8 cellular contexts compared by ENCODE assay signal in the genomic region with DNA sequence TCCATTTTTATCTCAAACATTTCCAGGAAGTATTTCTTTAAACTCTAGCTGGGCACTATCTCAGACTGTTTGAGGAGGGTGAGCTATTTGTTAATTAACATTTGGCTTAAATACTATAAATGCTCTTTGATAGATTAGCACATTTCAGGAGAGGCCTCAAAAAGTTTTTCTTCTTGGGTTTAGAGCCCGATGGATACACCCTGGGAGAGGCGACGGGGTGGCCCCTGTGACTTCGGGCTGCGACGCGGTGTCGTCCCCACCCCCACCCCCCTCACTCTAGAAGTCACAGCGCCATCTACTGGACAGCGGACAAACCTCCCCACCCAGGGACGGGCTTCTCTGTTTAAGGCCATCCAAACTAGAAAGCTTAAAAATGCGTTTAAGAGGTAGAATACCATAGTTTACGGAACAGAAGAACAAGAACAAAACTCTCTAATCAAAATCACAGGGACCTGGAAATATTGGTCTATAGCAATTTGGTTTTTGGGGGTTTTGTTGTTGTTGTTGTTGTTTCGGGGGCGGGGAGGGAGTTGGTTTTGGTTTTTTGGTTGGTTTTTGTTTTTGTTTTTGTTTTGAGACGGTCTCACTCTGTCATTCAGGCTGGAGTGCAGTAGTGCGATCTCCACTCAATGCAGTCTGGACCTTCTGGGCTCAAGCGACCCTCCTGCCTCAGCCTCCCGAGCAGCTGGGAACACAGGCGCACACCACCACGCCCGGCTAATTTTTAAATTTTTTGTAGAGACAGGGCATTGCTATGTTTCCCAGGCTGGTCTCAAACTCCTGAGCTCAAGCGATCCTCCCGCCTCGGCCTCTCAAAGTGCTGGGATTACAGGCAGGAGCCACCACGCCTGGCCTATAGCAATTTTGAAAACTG.
A peak's percentile ranks its signal among the peaks of the same experiment; 100 is the strongest.
DNase-seq lines count a peak whose midpoint lies in the region; ATAC-seq and TF ChIP-seq lines count a peak whose summit lies in the region.

No MANE protein-coding gene starts in this region.

- no peak for TF ChIP-seq EP300 in neural cell (conservative IDR thresholded peaks at IDR 0.05; ENCODE audit: poor library complexity, severe bottlenecking)

- POLR2A ChIA-PET in A673 (lab: Charles Lee; ENCODE audit: low non-redundant PET) = no interaction called here

- no peak for TF ChIP-seq POLR2A in thyroid gland (IDR thresholded peaks at IDR 0.05)

- intact Hi-C loops in A673 (cut with micrococcal nuclease; ENCODE audit: unreplicated experiment) = loop anchor here (1.0 to 10.0 kb wide), 2 partner anchors 232 to 500 kb away; no protein-coding TSS in a partner anchor
- intact Hi-C loops in thyroid gland (cut with DNase I) = no loop called here

- H2AFZ ChIP-seq in neural cell (ENCODE audit: low read depth, low read length) = no peak overlapping the region

- H3F3A ChIP-seq in neural cell (ENCODE audit: insufficient read depth, low read length, poor library complexity, severe bottlenecking) = no peaks in the 10 kb centered on the region

- no TSS peak for BruUV-seq in A673 (replicated peaks; lab: Mats Ljungman, UMichigan)

- no peaks in the 10 kb centered on the region for H4K20me1 ChIP-seq in neural cell (ENCODE audit: insufficient read depth)

- TF ChIP-seq CTCF in A673 (conservative IDR thresholded peaks at IDR 0.05; ENCODE audit: low read depth, low read length) = peak; percentile 90
- peak; percentile 74 for TF ChIP-seq CTCF in GM12875 (IDR thresholded peaks at IDR 0.05; ENCODE audit: borderline replicate concordance, insufficient read depth, low read depth, low read length)
- peak; percentile 76 for TF ChIP-seq CTCF in fibroblast of mammary gland (conservative IDR thresholded peaks at IDR 0.05; ENCODE audit: control insufficient read depth, insufficient read depth, low read depth, low read length)
- peak; percentile 76 for TF ChIP-seq CTCF in neural cell (IDR thresholded peaks at IDR 0.05; ENCODE audit: poor library complexity, severe bottlenecking)
- peak; percentile 42 to 68 (median 46) for TF ChIP-seq CTCF in thyroid gland (IDR thresholded peaks at IDR 0.05)

- H3K9me3 ChIP-seq in A673 (ENCODE audit: low read depth, low read length, poor library complexity, severe bottlenecking) (no peaks in the 10 kb centered on the region), neural cell (ENCODE audit: low read length) (no peaks in the 10 kb centered on the region), thyroid gland (no peaks in the 10 kb centered on the region)

- CTCF ChIA-PET in A673 (lab: Charles Lee) = interaction anchor here (0.6 to 1.6 kb wide), 9 partner anchors 14 to 501 kb away, joined by 3 to 8 read pairs (median 4); no protein-coding TSS in a partner anchor

- no peak overlapping the region for H3K27ac ChIP-seq in A673 (ENCODE audit: low read depth, low read length, poor library complexity, severe bottlenecking)
- H3K27ac ChIP-seq in neural cell (ENCODE audit: low read length) = no peak overlapping the region
- no peak overlapping the region for H3K27ac ChIP-seq in thyroid gland

- peak; percentile 82 for DNase-seq in A673 (ENCODE audit: low spot score)
- peak; percentile 61 for DNase-seq in NCI-H460 (ENCODE audit: extremely low read depth, low read depth)
- peak; percentile 14 for DNase-seq in activated CD8-positive, alpha-beta memory T cell treated with anti-CD3 and anti-CD28 coated beads, Interleukin-2, amount 50 U/mL, for 24 hours (ENCODE audit: extremely low read depth)
- peak; percentile 69 for DNase-seq in fibroblast of mammary gland (ENCODE audit: low read depth)
- DNase-seq in thyroid gland = peak; percentile 48 to 57

- H3K9me2 ChIP-seq in neural cell (ENCODE audit: insufficient read depth, low read length) = no peaks in the 10 kb centered on the region

- H3K79me2 ChIP-seq in neural cell (replicated peaks; ENCODE audit: insufficient read depth, low read length) = no peaks in the 10 kb centered on the region

- H3K4me1 ChIP-seq in A673 (ENCODE audit: insufficient read depth, low read length, poor library complexity, severe bottlenecking) (no peaks in the 10 kb centered on the region), thyroid gland (peaks cover 0 to 21% of the 10 kb centered on the region in 2 donors)

- WGBS in thyroid gland, 2 donors = 42 to 46% methylated on average over 26 of the region's 26 CpGs

- ATAC-seq in GM21447 (IDR thresholded peaks at IDR 0.05; ENCODE audit: unreplicated experiment) = no peak

- no peaks in the 10 kb centered on the region for H3K27me3 ChIP-seq in A673 (replicated peaks; ENCODE audit: insufficient read depth, low read depth, low read length, poor library complexity)
- no peaks in the 10 kb centered on the region for H3K27me3 ChIP-seq in neural cell (ENCODE audit: insufficient read depth, low read depth, low read length)
- no peaks in the 10 kb centered on the region for H3K27me3 ChIP-seq in thyroid gland

- no peaks in the 10 kb centered on the region for H3K36me3 ChIP-seq in A673 (ENCODE audit: insufficient read depth, low read length, poor library complexity, severe bottlenecking)
- H3K36me3 ChIP-seq in neural cell (ENCODE audit: insufficient read depth, low read length) = no peaks in the 10 kb centered on the region
- H3K36me3 ChIP-seq in thyroid gland = no peaks in the 10 kb centered on the region

- no peak overlapping the region for H3K9ac ChIP-seq in neural cell (ENCODE audit: low read length)

- H3K4me3 ChIP-seq in A673 (ENCODE audit: low read depth, low read length, poor library complexity, severe bottlenecking) = no peak overlapping the region
- no peak overlapping the region for H3K4me3 ChIP-seq in GM12875 (ENCODE audit: low read depth, low read length)
- H3K4me3 ChIP-seq in fibroblast of mammary gland (ENCODE audit: control insufficient read depth, low read depth, low read length) = no peak overlapping the region
- H3K4me3 ChIP-seq in neural cell (ENCODE audit: low read length) = no peak overlapping the region
- H3K4me3 ChIP-seq in thyroid gland (replicated peaks in 1 of 3) = no peak overlapping the region

- peak; percentile 72 for TF ChIP-seq RAD21 in neural cell (conservative IDR thresholded peaks at IDR 0.05)

- H3K4me2 ChIP-seq in neural cell (ENCODE audit: low read length) = no peak overlapping the region

TF ChIP-seq in neural cell, 6 proteins besides CTCF, POLR2A, EP300 and RAD21:
- TF ChIP-seq, protein P1, sequence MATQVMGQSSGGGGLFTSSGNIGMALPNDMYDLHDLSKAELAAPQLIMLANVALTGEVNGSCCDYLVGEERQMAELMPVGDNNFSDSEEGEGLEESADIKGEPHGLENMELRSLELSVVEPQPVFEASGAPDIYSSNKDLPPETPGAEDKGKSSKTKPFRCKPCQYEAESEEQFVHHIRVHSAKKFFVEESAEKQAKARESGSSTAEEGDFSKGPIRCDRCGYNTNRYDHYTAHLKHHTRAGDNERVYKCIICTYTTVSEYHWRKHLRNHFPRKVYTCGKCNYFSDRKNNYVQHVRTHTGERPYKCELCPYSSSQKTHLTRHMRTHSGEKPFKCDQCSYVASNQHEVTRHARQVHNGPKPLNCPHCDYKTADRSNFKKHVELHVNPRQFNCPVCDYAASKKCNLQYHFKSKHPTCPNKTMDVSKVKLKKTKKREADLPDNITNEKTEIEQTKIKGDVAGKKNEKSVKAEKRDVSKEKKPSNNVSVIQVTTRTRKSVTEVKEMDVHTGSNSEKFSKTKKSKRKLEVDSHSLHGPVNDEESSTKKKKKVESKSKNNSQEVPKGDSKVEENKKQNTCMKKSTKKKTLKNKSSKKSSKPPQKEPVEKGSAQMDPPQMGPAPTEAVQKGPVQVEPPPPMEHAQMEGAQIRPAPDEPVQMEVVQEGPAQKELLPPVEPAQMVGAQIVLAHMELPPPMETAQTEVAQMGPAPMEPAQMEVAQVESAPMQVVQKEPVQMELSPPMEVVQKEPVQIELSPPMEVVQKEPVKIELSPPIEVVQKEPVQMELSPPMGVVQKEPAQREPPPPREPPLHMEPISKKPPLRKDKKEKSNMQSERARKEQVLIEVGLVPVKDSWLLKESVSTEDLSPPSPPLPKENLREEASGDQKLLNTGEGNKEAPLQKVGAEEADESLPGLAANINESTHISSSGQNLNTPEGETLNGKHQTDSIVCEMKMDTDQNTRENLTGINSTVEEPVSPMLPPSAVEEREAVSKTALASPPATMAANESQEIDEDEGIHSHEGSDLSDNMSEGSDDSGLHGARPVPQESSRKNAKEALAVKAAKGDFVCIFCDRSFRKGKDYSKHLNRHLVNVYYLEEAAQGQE (IDR thresholded peaks at IDR 0.05; ENCODE audit: borderline replicate concordance) = no peak
- TF ChIP-seq SMC3 (conservative IDR thresholded peaks at IDR 0.05; ENCODE audit: poor library complexity) = peak; percentile 79

Comparison
In these comparisons a context has a peak if more than half of its experiments do, and no peak if none do; other contexts are left out.
1. DNase-seq: peak in every context shown above with its lines; median percentile 82 in A673; 69 in fibroblast of mammary gland; 61 in NCI-H460; 52 in thyroid gland; 14 in activated CD8-positive, alpha-beta memory T cell treated with anti-CD3 and anti-CD28 coated beads, Interleukin-2, amount 50 U/mL, for 24 hours.